In the genomic region with DNA sequence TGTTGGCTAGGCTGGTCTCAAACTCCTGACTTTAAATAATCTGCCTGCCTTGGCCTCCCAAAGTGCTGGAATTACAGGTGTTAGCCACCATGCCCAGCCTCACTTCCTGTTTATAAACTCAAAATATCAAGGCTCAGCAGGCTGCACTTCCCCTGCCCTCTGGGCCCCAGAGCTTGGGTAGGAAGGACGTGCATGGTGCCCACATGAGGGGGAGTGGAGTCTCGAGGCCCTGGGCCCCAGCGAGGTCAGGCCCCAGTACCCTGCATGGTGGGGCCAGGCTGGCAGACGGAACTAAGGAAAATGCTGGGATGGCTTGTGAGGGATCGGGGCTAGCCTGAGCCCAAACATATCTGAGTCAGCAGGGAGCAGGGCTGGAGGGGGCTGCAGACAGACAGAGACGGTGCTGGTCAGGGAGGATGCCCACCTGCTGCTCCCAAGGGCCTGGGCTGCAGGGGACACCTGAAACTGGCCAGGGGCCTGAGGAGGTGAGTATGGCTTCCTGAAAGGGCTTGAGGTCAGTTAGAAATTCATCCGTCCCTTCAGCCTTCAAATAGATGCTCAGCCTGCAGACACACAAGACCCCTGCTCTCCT, we compare ENCODE assay signal across 1 cellular context.
TF ChIP-seq lines count a peak whose summit lies in the region.

No MANE protein-coding gene starts in this region.

TF ChIP-seq in GM12878, 131 proteins besides CTCF, POLR2A, EP300 and RAD21:
- TF ChIP-seq PAX8 (IDR thresholded peaks at IDR 0.05) = no peak
- peak; percentile 51; the same call in 1 of the 2 replicates for TF ChIP-seq SPI1 (IDR thresholded peaks at IDR 0.05; ENCODE audit: borderline replicate concordance, insufficient read depth, low read depth, low read length)
- no peak for TF ChIP-seq EGR1 (IDR thresholded peaks at IDR 0.05; ENCODE audit: borderline replicate concordance in 1 of 2, low read depth in 2 of 2, low read length in 2 of 2)
- no peak for TF ChIP-seq ATF3 (IDR thresholded peaks at IDR 0.05; ENCODE audit: borderline replicate concordance, extremely low read depth, low read depth, low read length)
- no peak for TF ChIP-seq POU2F2 (IDR thresholded peaks at IDR 0.05; ENCODE audit: borderline replicate concordance, low read depth, low read length)
- TF ChIP-seq ATF7 (IDR thresholded peaks at IDR 0.05; ENCODE audit: low read depth) = no peak
- TF ChIP-seq WRNIP1 (IDR thresholded peaks at IDR 0.05; ENCODE audit: borderline replicate concordance, low read depth, low read length) = no peak
- no peak for TF ChIP-seq MEF2B (IDR thresholded peaks at IDR 0.05; ENCODE audit: partially characterized antibody, poor library complexity, severe bottlenecking)
TF ChIP-seq in GM12878: peak in this region for 1.
